ENCODE assay signal across 17 cellular contexts in the genomic region with DNA sequence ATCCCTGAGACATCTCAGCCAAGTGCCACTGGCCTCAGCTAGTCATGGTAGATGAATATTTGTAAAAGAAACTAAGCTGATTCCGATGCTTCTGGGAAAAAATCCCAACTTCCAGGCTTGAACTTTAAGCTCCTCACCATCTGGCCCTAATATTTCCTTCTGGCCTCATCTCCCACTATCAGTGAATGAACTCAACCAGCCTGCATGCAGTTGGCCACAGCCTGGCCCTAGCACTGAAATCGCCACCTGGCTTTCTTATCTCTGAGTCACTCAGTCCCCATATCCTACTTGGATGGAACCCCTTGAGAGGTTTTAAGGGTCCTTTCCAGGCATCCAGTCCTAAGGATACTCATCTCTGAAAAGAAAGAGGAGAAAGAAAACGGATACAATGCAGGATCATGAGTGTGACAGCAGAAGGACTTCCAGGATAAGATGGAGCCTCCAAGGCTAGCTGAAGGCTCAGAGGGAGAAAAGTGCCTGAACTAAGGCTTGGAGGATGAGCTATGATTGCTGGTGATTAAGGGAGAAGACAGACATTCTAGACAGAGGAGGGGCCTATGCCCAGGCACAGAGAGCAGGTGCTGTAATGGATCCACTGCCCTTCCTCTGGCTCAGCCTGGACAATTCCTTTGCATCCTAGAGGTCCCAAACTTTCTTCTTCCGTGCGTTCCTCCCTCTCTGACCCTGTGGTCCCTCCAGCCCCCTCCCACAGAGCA.
"Had no signal": no experiment of that assay in that cellular context is flagged by ENCODE, and none has a peak within 500 bp of the region (broad histone marks: within the 10 kb centered on the region; RNA-seq: fewer than 3 reads in every experiment).

No MANE protein-coding gene starts in this region.

- H3K36me3 Mint-ChIP-seq: activated naive CD8-positive, alpha-beta T cell treated with anti-CD3 and anti-CD28 coated beads for 36 hours; stimulated activated memory B cell treated with anti-CD40 and anti-IgM and Interleukin-4, amounts not matched to agents 10 μg/mL and 1 μg/mL and 100 μg/mL, for 72 hours had no signal

- H3K4me1 Mint-ChIP-seq: activated CD4-positive, alpha-beta T cell treated with anti-CD3 and anti-CD28 coated beads, Interleukin-2, amount 10 ng/mL, durations not matched to agents 7 days and 5 days; activated naive CD8-positive, alpha-beta T cell treated with anti-CD3 and anti-CD28 coated beads for 36 hours; stimulated activated memory B cell treated with anti-CD40 and anti-IgM and Interleukin-4, amounts not matched to agents 10 μg/mL and 1 μg/mL and 100 μg/mL, for 72 hours had no signal

- H3K27me3 Mint-ChIP-seq: activated naive CD8-positive, alpha-beta T cell treated with anti-CD3 and anti-CD28 coated beads for 36 hours had no signal

- H3K9me3 Mint-ChIP-seq: activated CD4-positive, alpha-beta T cell treated with anti-CD3 and anti-CD28 coated beads, Interleukin-2, amount 10 ng/mL, durations not matched to agents 7 days and 5 days; activated naive CD8-positive, alpha-beta T cell treated with anti-CD3 and anti-CD28 coated beads for 36 hours; activated T-helper 1 cell treated with anti-CD3 and anti-CD28 coated beads, Interleukin-12 subunit alpha, Interleukin-12 subunit beta, Interleukin-2, Interleukin-4 antibody, amounts not matched to agents 30 ng/mL and 10 ng/mL and 1 ng/mL, durations not matched to agents 14 hours and 24 hours and 36 hours; stimulated activated memory B cell treated with anti-CD40 and anti-IgM and Interleukin-4, amounts not matched to agents 10 μg/mL and 1 μg/mL and 100 μg/mL, for 72 hours had no signal

- H3K4me3 Mint-ChIP-seq: activated CD4-positive, alpha-beta T cell treated with anti-CD3 and anti-CD28 coated beads, Interleukin-2, amount 10 ng/mL, durations not matched to agents 7 days and 5 days; activated naive CD8-positive, alpha-beta T cell treated with anti-CD3 and anti-CD28 coated beads for 36 hours; activated T-helper 1 cell treated with anti-CD3 and anti-CD28 coated beads, Interleukin-12 subunit alpha, Interleukin-12 subunit beta, Interleukin-2, Interleukin-4 antibody, amounts not matched to agents 30 ng/mL and 10 ng/mL and 1 ng/mL, durations not matched to agents 14 hours and 24 hours and 36 hours; stimulated activated memory B cell treated with anti-CD40 and anti-IgM and Interleukin-4, amounts not matched to agents 10 μg/mL and 1 μg/mL and 100 μg/mL, for 72 hours had no signal

- H3K4me3 ChIP-seq: body of pancreas, heart left ventricle, lung, pancreas, sigmoid colon, tibial artery had no signal

- H3K9me3 ChIP-seq: body of pancreas, heart left ventricle, pancreas, sigmoid colon, tibial artery had no signal

- H3K36me3 ChIP-seq: heart left ventricle, pancreas, sigmoid colon, tibial artery had no signal

- H3K4me1 ChIP-seq: body of pancreas, pancreas, sigmoid colon, tibial artery had no signal

- DNase-seq: activated CD4-positive, alpha-beta T cell treated with anti-CD3 and anti-CD28 coated beads, Interleukin-2, amount 10 ng/mL, durations not matched to agents 7 days and 5 days; activated CD8-positive, alpha-beta memory T cell treated with anti-CD3 and anti-CD28 coated beads for 24 hours; activated naive CD8-positive, alpha-beta T cell treated with anti-CD3 and anti-CD28 coated beads for 36 hours; amygdala; body of pancreas; central memory CD4-positive, alpha-beta T cell; cortex of kidney; effector CD4-positive, alpha-beta T cell; foreskin melanocyte; pancreas; sigmoid colon; stimulated activated CD4-positive, alpha-beta T cell treated with anti-CD3 and anti-CD28 coated beads, Interleukin-2, amount 100 ng/mL, for 24 hours; tibial artery had no signal

- H3K27ac Mint-ChIP-seq: activated CD4-positive, alpha-beta T cell treated with anti-CD3 and anti-CD28 coated beads, Interleukin-2, amount 10 ng/mL, durations not matched to agents 7 days and 5 days; activated naive CD8-positive, alpha-beta T cell treated with anti-CD3 and anti-CD28 coated beads for 36 hours; activated T-helper 1 cell treated with anti-CD3 and anti-CD28 coated beads, Interleukin-12 subunit alpha, Interleukin-12 subunit beta, Interleukin-2, Interleukin-4 antibody, amounts not matched to agents 30 ng/mL and 10 ng/mL and 1 ng/mL, durations not matched to agents 14 hours and 24 hours and 36 hours; stimulated activated memory B cell treated with anti-CD40 and anti-IgM and Interleukin-4, amounts not matched to agents 10 μg/mL and 1 μg/mL and 100 μg/mL, for 72 hours had no signal

- H3K27me3 ChIP-seq: body of pancreas, pancreas had no signal

- H3K27ac ChIP-seq: body of pancreas, heart left ventricle, pancreas, sigmoid colon, tibial artery had no signal

- FAIRE-seq: pancreas had no signal
